20 cellular contexts compared by ENCODE assay signal in genomic region chr11:114215428-114215827, GRCh38.
A peak's percentile ranks its signal among the peaks of the same experiment; 100 is the strongest.
DNase-seq lines count a peak whose midpoint lies in the region; ATAC-seq lines count a peak whose summit lies in the region.
"Had no signal": no experiment of that assay in that cellular context is flagged by ENCODE, and none has a peak within 500 bp of the region (broad histone marks: within the 10 kb centered on the region; RNA-seq: fewer than 3 reads in every experiment).

No MANE protein-coding gene starts in this region.

- no peak overlapping the region for H2BK120ac ChIP-seq in mesendoderm (ENCODE audit: low read depth, low read length)

- no peak for ATAC-seq in activated CD4-positive, alpha-beta T cell treated with anti-CD3 and anti-CD28 coated beads for 36 hours
- ATAC-seq: activated CD4-positive, CD25-positive, alpha-beta regulatory T cell treated with anti-CD3 and anti-CD28 coated beads, Interleukin-2, amount 50 U/mL, for 24 hours had no signal

- no peak overlapping the region for H3K4ac ChIP-seq in mesendoderm (ENCODE audit: low read depth, low read length)

- H3K18ac ChIP-seq in mesendoderm (ENCODE audit: low read length): no peak overlapping the region

- POLR2A ChIA-PET in activated CD4-positive, alpha-beta T cell treated with anti-CD3 and anti-CD28 coated beads, Interleukin-2, amount 10 ng/mL, durations not matched to agents 7 days and 5 days (lab: Charles Lee): no interaction called here
- POLR2A ChIA-PET in activated CD4-positive, alpha-beta T cell treated with anti-CD3 and anti-CD28 coated beads for 36 hours (lab: Charles Lee): no interaction called here

- no peak overlapping the region for H3K4me3 ChIP-seq in BLaER1 treated with 17β-estradiol and CSF1 and Interleukin-3, amounts not matched to agents 10 nM and 100 nM
- H3K4me3 ChIP-seq in mesendoderm (ENCODE audit: low read length): no peak overlapping the region
- H3K4me3 ChIP-seq: colonic mucosa, ovary, right lobe of liver, upper lobe of right lung had no signal

- H3K56ac ChIP-seq in mesendoderm (ENCODE audit: low read length): peak overlapping the region; percentile 9

- H3K9me3 Mint-ChIP-seq in activated CD4-positive, alpha-beta T cell treated with anti-CD3 and anti-CD28 coated beads, Interleukin-2, amount 10 ng/mL, durations not matched to agents 7 days and 5 days: no peaks in the 10 kb centered on the region
- no peaks in the 10 kb centered on the region for H3K9me3 Mint-ChIP-seq in activated CD4-positive, alpha-beta T cell treated with anti-CD3 and anti-CD28 coated beads for 36 hours (ENCODE audit: low read depth)
- H3K9me3 Mint-ChIP-seq in T-helper 2 cell treated with Interferon-gamma antibody and Interleukin-4, amounts not matched to agents 5 μg/mL and 100 μg/mL, for 36 hours: no peaks in the 10 kb centered on the region
- H3K9me3 Mint-ChIP-seq: activated T-helper 2 cell treated with anti-CD3 and anti-CD28 coated beads, Interferon-gamma antibody, Interleukin-2, Interleukin-4, amounts not matched to agents 10 μg/mL and 5 μg/mL and 100 μg/mL, durations not matched to agents 14 hours and 24 hours and 36 hours; memory B cell had no signal

- intact Hi-C loops in activated CD4-positive, alpha-beta T cell treated with anti-CD3 and anti-CD28 coated beads for 36 hours (cut with DNase I, micrococcal nuclease): no loop called here

- H4K20me1 ChIP-seq in BLaER1 treated with 17β-estradiol and CSF1 and Interleukin-3, amounts not matched to agents 10 nM and 100 nM: peaks cover 0 to 11% (median 0%) of the 10 kb centered on the region in 11 experiments; a peak in 3 of 22 replicates

- H3K79me1 ChIP-seq in mesendoderm (ENCODE audit: low read length): no peaks in the 10 kb centered on the region

- H3K79me2 ChIP-seq in mesendoderm (ENCODE audit: control insufficient read depth, insufficient read depth, low read length): no peaks in the 10 kb centered on the region

- H4K8ac ChIP-seq in mesendoderm (ENCODE audit: low read depth, low read length): no peak overlapping the region

- no peak overlapping the region for H3K9ac ChIP-seq in BLaER1 treated with 17β-estradiol and CSF1 and Interleukin-3, amounts not matched to agents 10 nM and 100 nM
- no peak overlapping the region for H3K9ac ChIP-seq in mesendoderm (ENCODE audit: low read length)

- H4K5ac ChIP-seq in mesendoderm (ENCODE audit: low read length): no peak overlapping the region

- H2BK15ac ChIP-seq in mesendoderm (replicated peaks; ENCODE audit: low read depth): no peak overlapping the region

- H2AK5ac ChIP-seq in mesendoderm (ENCODE audit: low read length): no peak overlapping the region

- WGBS in mesendoderm (ENCODE audit: extremely low coverage, insufficient coverage, low lambda C conversion rate): no CpG with 5 or more reads among the region's 3 CpGs

- H3K4me2 ChIP-seq in BLaER1 treated with 17β-estradiol and CSF1 and Interleukin-3, amounts not matched to agents 10 nM and 100 nM: peak overlapping the region in 6 of 11 experiments; percentile 59 to 84 (median 74); a peak in 9 of 22 replicates
- no peak overlapping the region for H3K4me2 ChIP-seq in mesendoderm (ENCODE audit: low read length)

- H3K27me3 ChIP-seq in BLaER1 treated with 17β-estradiol and CSF1 and Interleukin-3, amounts not matched to agents 10 nM and 100 nM: no peaks in the 10 kb centered on the region
- H3K27me3 ChIP-seq in mesendoderm (ENCODE audit: insufficient read depth, low read length, poor library complexity): no peaks in the 10 kb centered on the region
- H3K27me3 ChIP-seq: colonic mucosa, ovary, right lobe of liver, upper lobe of right lung had no signal

- H3K36me3 Mint-ChIP-seq in activated CD4-positive, alpha-beta T cell treated with anti-CD3 and anti-CD28 coated beads, Interleukin-2, amount 10 ng/mL, durations not matched to agents 7 days and 5 days (ENCODE audit: low read depth): peaks cover 2% of the 10 kb centered on the region
- no peaks in the 10 kb centered on the region for H3K36me3 Mint-ChIP-seq in activated CD4-positive, alpha-beta T cell treated with anti-CD3 and anti-CD28 coated beads for 36 hours (ENCODE audit: low read depth)
- peaks cover 14% of the 10 kb centered on the region for H3K36me3 Mint-ChIP-seq in T-helper 2 cell treated with Interferon-gamma antibody and Interleukin-4, amounts not matched to agents 5 μg/mL and 100 μg/mL, for 36 hours (ENCODE audit: low read depth)
- H3K36me3 Mint-ChIP-seq: memory B cell had no signal

- no peak overlapping the region for H3K27ac ChIP-seq in BLaER1 treated with 17β-estradiol and CSF1 and Interleukin-3, amounts not matched to agents 10 nM and 100 nM
- H3K27ac ChIP-seq in mesendoderm (ENCODE audit: low read depth, low read length): no peak overlapping the region
- H3K27ac ChIP-seq: brain microvascular endothelial cell, colonic mucosa, ovary, right lobe of liver, upper lobe of right lung had no signal

- H3K23ac ChIP-seq in mesendoderm (ENCODE audit: low read length): no peak overlapping the region

- no peaks in the 10 kb centered on the region for H3K36me3 ChIP-seq in BLaER1 treated with 17β-estradiol and CSF1 and Interleukin-3, amounts not matched to agents 10 nM and 100 nM
- no peaks in the 10 kb centered on the region for H3K36me3 ChIP-seq in mesendoderm (ENCODE audit: control insufficient read depth, insufficient read depth, low read length)
- H3K36me3 ChIP-seq: brain microvascular endothelial cell, colonic mucosa, ovary had no signal

- H3K9me3 ChIP-seq in BLaER1 treated with 17β-estradiol and CSF1 and Interleukin-3, amounts not matched to agents 10 nM and 100 nM (replicated peaks in 1 of 11): no peaks in the 10 kb centered on the region
- H3K9me3 ChIP-seq: colonic mucosa, ovary, right lobe of liver, upper lobe of right lung had no signal

- H3K4me3 Mint-ChIP-seq in activated CD4-positive, alpha-beta T cell treated with anti-CD3 and anti-CD28 coated beads, Interleukin-2, amount 10 ng/mL, durations not matched to agents 7 days and 5 days: peak overlapping the region; percentile 28
- no peak overlapping the region for H3K4me3 Mint-ChIP-seq in activated CD4-positive, alpha-beta T cell treated with anti-CD3 and anti-CD28 coated beads for 36 hours
- peak overlapping the region; percentile 72 for H3K4me3 Mint-ChIP-seq in T-helper 2 cell treated with Interferon-gamma antibody and Interleukin-4, amounts not matched to agents 5 μg/mL and 100 μg/mL, for 36 hours
- H3K4me3 Mint-ChIP-seq: B cell, memory B cell had no signal

- CTCF ChIA-PET in activated CD4-positive, alpha-beta T cell treated with anti-CD3 and anti-CD28 coated beads, Interleukin-2, amount 10 ng/mL, durations not matched to agents 7 days and 5 days (lab: Charles Lee): interaction anchor here (1.0 to 1.3 kb wide), 4 partner anchors 9 to 33 kb away, joined by 3 to 4 read pairs (median 4); no protein-coding TSS in a partner anchor
- CTCF ChIA-PET in activated CD4-positive, alpha-beta T cell treated with anti-CD3 and anti-CD28 coated beads for 36 hours (lab: Charles Lee): interaction anchor here (0.7 to 1.1 kb wide), 3 partner anchors 10 to 48 kb away, joined by 3 to 4 read pairs (median 4); no protein-coding TSS in a partner anchor

- H3K27ac Mint-ChIP-seq in activated CD4-positive, alpha-beta T cell treated with anti-CD3 and anti-CD28 coated beads, Interleukin-2, amount 10 ng/mL, durations not matched to agents 7 days and 5 days: peak overlapping the region; percentile 48
- H3K27ac Mint-ChIP-seq in activated CD4-positive, alpha-beta T cell treated with anti-CD3 and anti-CD28 coated beads for 36 hours: no peak overlapping the region
- peak overlapping the region; percentile 64 for H3K27ac Mint-ChIP-seq in T-helper 2 cell treated with Interferon-gamma antibody and Interleukin-4, amounts not matched to agents 5 μg/mL and 100 μg/mL, for 36 hours
- H3K27ac Mint-ChIP-seq: activated T-helper 2 cell treated with anti-CD3 and anti-CD28 coated beads, Interferon-gamma antibody, Interleukin-2, Interleukin-4, amounts not matched to agents 10 μg/mL and 5 μg/mL and 100 μg/mL, durations not matched to agents 14 hours and 24 hours and 36 hours; B cell; memory B cell had no signal

- H2BK5ac ChIP-seq in mesendoderm (ENCODE audit: low read length): peak overlapping the region; percentile 47

- no peak for DNase-seq in activated CD4-positive, alpha-beta T cell treated with anti-CD3 and anti-CD28 coated beads, Interleukin-2, amount 10 ng/mL, durations not matched to agents 7 days and 5 days
- no peak for DNase-seq in activated CD4-positive, alpha-beta T cell treated with anti-CD3 and anti-CD28 coated beads for 36 hours
- no peak for DNase-seq in T-helper 2 cell treated with Interferon-gamma antibody and Interleukin-4, amounts not matched to agents 5 μg/mL and 100 μg/mL, for 36 hours (ENCODE audit: low spot score)
- DNase-seq in mesendoderm (no peak), DMS114 treated with DMSO at 0.1 percent for 48 hours (lab: John Stamatoyannopoulos, UW; ENCODE audit: unreplicated experiment) (no peak), LoVo (ENCODE audit: low spot score) (no peak), mesenteric fat pad (ENCODE audit: low spot score) (no peak)
- DNase-seq: brain microvascular endothelial cell, colonic mucosa, NCI-H2107, NCI-H510A treated with DMSO at 0.1 percent for 48 hours, ovary, right lobe of liver, T-helper 9 cell, upper lobe of right lung had no signal

- peaks cover 11 to 40% (median 31%) of the 10 kb centered on the region in 10 experiments; a peak in 18 of 20 replicates for H3K4me1 ChIP-seq in BLaER1 treated with 17β-estradiol and CSF1 and Interleukin-3, amounts not matched to agents 10 nM and 100 nM
- H3K4me1 ChIP-seq in mesendoderm (ENCODE audit: control insufficient read depth, low read depth, low read length): peaks cover 27% of the 10 kb centered on the region
- H3K4me1 ChIP-seq: colonic mucosa had no signal

- H3K4me1 Mint-ChIP-seq in activated CD4-positive, alpha-beta T cell treated with anti-CD3 and anti-CD28 coated beads, Interleukin-2, amount 10 ng/mL, durations not matched to agents 7 days and 5 days: peaks cover 51% of the 10 kb centered on the region
- peaks cover 20% of the 10 kb centered on the region for H3K4me1 Mint-ChIP-seq in activated CD4-positive, alpha-beta T cell treated with anti-CD3 and anti-CD28 coated beads for 36 hours
- H3K4me1 Mint-ChIP-seq in T-helper 2 cell treated with Interferon-gamma antibody and Interleukin-4, amounts not matched to agents 5 μg/mL and 100 μg/mL, for 36 hours (ENCODE audit: low read depth): peaks cover 54% of the 10 kb centered on the region

- peaks cover 2% of the 10 kb centered on the region for H3K27me3 Mint-ChIP-seq in activated CD4-positive, alpha-beta T cell treated with anti-CD3 and anti-CD28 coated beads, Interleukin-2, amount 10 ng/mL, durations not matched to agents 7 days and 5 days
- H3K27me3 Mint-ChIP-seq in activated CD4-positive, alpha-beta T cell treated with anti-CD3 and anti-CD28 coated beads for 36 hours: no peaks in the 10 kb centered on the region
- H3K27me3 Mint-ChIP-seq in T-helper 2 cell treated with Interferon-gamma antibody and Interleukin-4, amounts not matched to agents 5 μg/mL and 100 μg/mL, for 36 hours (ENCODE audit: low read depth): peaks cover 20% of the 10 kb centered on the region
